8 cellular contexts compared by ENCODE assay signal in the genomic region with DNA sequence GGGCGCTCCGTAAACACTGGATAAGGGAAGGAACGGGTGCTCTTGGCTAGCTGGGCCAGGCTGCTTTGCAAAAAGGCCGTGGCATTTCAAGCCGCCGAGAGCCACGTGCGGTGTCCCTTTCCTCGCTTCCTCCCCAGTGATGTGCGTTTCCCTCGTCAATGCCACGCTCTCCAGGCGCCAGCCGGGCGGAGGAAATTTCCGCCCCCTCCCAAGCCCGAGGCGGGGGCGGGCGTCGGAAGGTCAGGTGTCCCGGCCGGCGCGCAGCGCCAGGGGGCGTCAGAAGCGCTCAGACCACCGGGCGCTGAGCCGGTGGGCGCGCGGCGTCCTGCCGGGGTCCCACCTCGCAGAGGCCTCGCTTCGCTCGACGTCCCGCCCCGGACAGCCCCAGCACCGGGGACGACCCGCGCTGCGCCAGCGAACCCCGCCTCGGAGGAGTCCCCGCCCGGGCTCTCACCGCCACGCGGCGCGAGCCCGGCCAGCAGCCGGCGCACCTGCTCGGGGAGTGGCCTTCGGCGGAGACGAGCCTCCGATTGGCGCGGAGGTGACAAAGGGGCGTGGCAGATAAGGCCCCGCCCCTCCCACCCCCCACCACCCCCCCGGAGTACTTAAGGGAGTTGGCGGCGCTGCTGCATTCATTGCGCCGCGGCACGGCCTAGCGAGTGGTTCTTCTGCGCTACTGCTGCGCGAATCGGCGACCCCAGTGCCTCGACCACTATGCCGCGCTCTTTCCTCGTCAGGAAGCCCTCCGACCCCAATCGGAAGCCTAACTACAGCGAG. TPM values are rescaled to one million over a fixed set of nuclear protein-coding genes. Genes with fewer than 3 reads are reported as not detected.
DNase-seq lines count a peak whose midpoint lies in the region; ATAC-seq, FAIRE-seq and TF ChIP-seq lines count a peak whose summit lies in the region.

Gene SNAI1 (plus strand): TSS at position 635 of the 777 bp plus-strand sequence. CDS start 80 bp downstream, at position 715.

- no peaks in the 10 kb centered on the region for H3K9me3 ChIP-seq in CD8-positive, alpha-beta T cell (ENCODE audit: low read length)
- no peaks in the 10 kb centered on the region for H3K9me3 ChIP-seq in endothelial cell of umbilical vein (replicated peaks; ENCODE audit: control insufficient read depth, insufficient read depth, low read length)

- H3K4me1 Mint-ChIP-seq in CD8-positive, alpha-beta T cell (ENCODE audit: low read depth), result peaks cover 28% of the 10 kb centered on the region

- H3K9me3 Mint-ChIP-seq in CD8-positive, alpha-beta T cell, result no peaks in the 10 kb centered on the region

- intact Hi-C loops in CD8-positive, alpha-beta T cell (cut with DNase I, micrococcal nuclease), result loop anchor here (1.0 to 10.0 kb wide), 5 partner anchors 46 to 528 kb away; partner anchors contain the start of genes RNF114 (in 2 of the 2) and PTPN1 (in 1 of the 2)
- intact Hi-C loops in endothelial cell of umbilical vein (cut with micrococcal nuclease), result loop anchor here (1.0 to 10.0 kb wide), 4 partner anchors 48 to 482 kb away; partner anchors contain the start of gene PEDS1

- peak; percentile 65 to 87 (median 79) for DNase-seq in CD8-positive, alpha-beta T cell
- DNase-seq in HT1080 (ENCODE audit: low read depth), result peak; percentile 65
- peak; percentile 88 for DNase-seq in NOMO-1 treated with DMSO at 0.1 percent for 48 hours (lab: John Stamatoyannopoulos, UW; ENCODE audit: unreplicated experiment)
- peak; percentile 46 for DNase-seq in activated CD8-positive, alpha-beta memory T cell treated with anti-CD3 and anti-CD28 coated beads, Interleukin-2, amount 50 U/mL, for 24 hours (ENCODE audit: extremely low read depth)
- DNase-seq in endothelial cell of umbilical vein (ENCODE audit: low read depth, low spot score), result peak; percentile 84
- DNase-seq in middle frontal gyrus (ENCODE audit: extremely low spot score, low spot score), result peak; percentile 63
- peak; percentile 54 to 69 for DNase-seq in stimulated activated CD8-positive, alpha-beta memory T cell treated with anti-CD3 and anti-CD28 coated beads, Interleukin-2, amount 100 ng/mL, for 1 hour (ENCODE audit: low read depth in 2 of 2)

- TF ChIP-seq POLR2A in endothelial cell of umbilical vein (IDR thresholded peaks at IDR 0.05; ENCODE audit: low read depth, low read length), result peak; percentile 99

- dilution Hi-C loops in endothelial cell of umbilical vein (cut with MboI; ENCODE audit: extremely low pct_ligation_motif_present, low sequenced_read_pairs), result no loop called here

- peaks cover 24% of the 10 kb centered on the region for H3K4me1 ChIP-seq in CD8-positive, alpha-beta T cell (ENCODE audit: insufficient read depth, low read length)
- peaks cover 49% of the 10 kb centered on the region for H3K4me1 ChIP-seq in endothelial cell of umbilical vein (ENCODE audit: control insufficient read depth, extremely low read depth, insufficient read depth, low read length)

- peak within 1 kb of the TSS; percentile 51 for H3K4me3 ChIP-seq in CD8-positive, alpha-beta T cell (ENCODE audit: low read depth, low read length)
- peak within 1 kb of the TSS; percentile 49 to 97 (median 89) for H3K4me3 ChIP-seq in endothelial cell of umbilical vein (replicated peaks in 1 of 3; ENCODE audit: insufficient read depth in 1 of 3, low read depth in 1 of 3, low read length in 3 of 3)

- peak; percentile 55 for TF ChIP-seq CTCF in CD8-positive, alpha-beta T cell (IDR thresholded peaks at IDR 0.05)
- peak; percentile 61 to 68 for TF ChIP-seq CTCF in endothelial cell of umbilical vein (IDR thresholded peaks at IDR 0.05; ENCODE audit: extremely low read depth in 1 of 2, insufficient read depth in 1 of 2, low read depth in 1 of 2, low read length in 2 of 2)

- no TSS peak for BruUV-seq in endothelial cell of umbilical vein (replicated peaks; lab: Mats Ljungman, UMichigan)

- H2AFZ ChIP-seq in endothelial cell of umbilical vein (ENCODE audit: low read depth, low read length), result peak within 1 kb of the TSS; percentile 3

- H3K79me2 ChIP-seq in endothelial cell of umbilical vein (ENCODE audit: control insufficient read depth, insufficient read depth, low read length), result peaks cover 47% of the 10 kb centered on the region

- POLR2A ChIA-PET in CD8-positive, alpha-beta T cell (lab: Charles Lee), result interaction anchor here (0.7 to 2.3 kb wide), 4 partner anchors 9 to 88 kb away, joined by 3 to 6 read pairs (median 3); partner anchors contain the start of gene RNF114
- POLR2A ChIA-PET in endothelial cell of umbilical vein (lab: Charles Lee), result interaction anchor here (0.6 to 5.6 kb wide), 8 partner anchors 39 to 169 kb away, joined by 3 to 34 read pairs (median 6); no protein-coding TSS in a partner anchor

- no peaks in the 10 kb centered on the region for H4K20me1 ChIP-seq in endothelial cell of umbilical vein (replicated peaks; ENCODE audit: control insufficient read depth, extremely low read depth, insufficient read depth, low read length)

- peak; percentile 92 for ATAC-seq in CD8-positive, alpha-beta T cell
- peak; percentile 90 for ATAC-seq in GM19463 (IDR thresholded peaks at IDR 0.05; ENCODE audit: unreplicated experiment)

- no peaks in the 10 kb centered on the region for H3K27me3 Mint-ChIP-seq in CD8-positive, alpha-beta T cell (ENCODE audit: low read depth)

- H3K27ac Mint-ChIP-seq in CD8-positive, alpha-beta T cell, result peak within 1 kb of the TSS; percentile 79

- no peaks in the 10 kb centered on the region for H3K9me1 ChIP-seq in endothelial cell of umbilical vein (replicated peaks; ENCODE audit: control insufficient read depth, extremely low read depth, insufficient read depth, low read length)

- H3K4me3 Mint-ChIP-seq in CD8-positive, alpha-beta T cell, result peak within 1 kb of the TSS; percentile 72

- H3K4me2 ChIP-seq in endothelial cell of umbilical vein (ENCODE audit: insufficient read depth, low read length), result peak within 1 kb of the TSS; percentile 77

- peak within 1 kb of the TSS; percentile 51 for H3K27ac ChIP-seq in CD8-positive, alpha-beta T cell (ENCODE audit: low read depth, low read length)
- peak within 1 kb of the TSS; percentile 87 for H3K27ac ChIP-seq in endothelial cell of umbilical vein (ENCODE audit: insufficient read depth, low read depth, low read length)

- H3K9ac ChIP-seq in endothelial cell of umbilical vein (replicated peaks; ENCODE audit: extremely low read depth, insufficient read depth, low read length), result peak within 1 kb of the TSS; percentile 96

- no peaks in the 10 kb centered on the region for H3K36me3 Mint-ChIP-seq in CD8-positive, alpha-beta T cell

- peak; percentile 84 for FAIRE-seq in endothelial cell of umbilical vein (lab: Jason Lieb, UNC)

- CTCF ChIA-PET in CD8-positive, alpha-beta T cell (lab: Charles Lee), result interaction anchor here (0.9 to 15.6 kb wide), 11 partner anchors 9 to 205 kb away, joined by 3 to 343 read pairs (median 5); no protein-coding TSS in a partner anchor
- CTCF ChIA-PET in endothelial cell of umbilical vein (lab: Charles Lee), result interaction anchor here (1.0 to 23.6 kb wide), 9 partner anchors 10 to 195 kb away, joined by 3 to 1187 read pairs (median 4); no protein-coding TSS in a partner anchor

- H3K36me3 ChIP-seq in CD8-positive, alpha-beta T cell (ENCODE audit: insufficient read depth, low read length), result no peaks in the 10 kb centered on the region
- H3K36me3 ChIP-seq in endothelial cell of umbilical vein (ENCODE audit: control insufficient read depth in 2 of 2, extremely low read depth in 1 of 2, insufficient read depth in 2 of 2, low read length in 2 of 2), result peaks cover 3 to 4% of the 10 kb centered on the region in 2 experiments

- no peaks in the 10 kb centered on the region for H3K27me3 ChIP-seq in CD8-positive, alpha-beta T cell (ENCODE audit: insufficient read depth, low read length)
- H3K27me3 ChIP-seq in endothelial cell of umbilical vein (ENCODE audit: control insufficient read depth in 2 of 2, insufficient read depth in 2 of 2, low read length in 2 of 2), result no peaks in the 10 kb centered on the region

TF ChIP-seq in endothelial cell of umbilical vein, 7 proteins besides CTCF, POLR2A, EP300 and RAD21:
- TF ChIP-seq JUN (IDR thresholded peaks at IDR 0.05; ENCODE audit: borderline replicate concordance, insufficient read depth, insufficient read length, low read depth), result no peak
- no peak for TF ChIP-seq FOS (IDR thresholded peaks at IDR 0.05; ENCODE audit: borderline replicate concordance, insufficient read depth, low read length)
- TF ChIP-seq MAX (IDR thresholded peaks at IDR 0.05; ENCODE audit: insufficient read depth, insufficient read length), result peak; percentile 76
- TF ChIP-seq GATA2 (IDR thresholded peaks at IDR 0.05; ENCODE audit: insufficient read depth, insufficient read length, low read depth, low read length), result no peak
- no peak for TF ChIP-seq EZH2 (IDR thresholded peaks at IDR 0.05; ENCODE audit: borderline replicate concordance, low read depth, low read length, severe bottlenecking)
- TF ChIP-seq MYC (IDR thresholded peaks at IDR 0.05; ENCODE audit: low read depth, low read length), result no peak
- peak; percentile 99 for TF ChIP-seq POLR2AphosphoS5 (IDR thresholded peaks at IDR 0.05; ENCODE audit: insufficient read depth, low read depth, low read length)

RNA-seq across cellular contexts. Expression of gene SNAI1, which starts in this region (rescaled TPM):
- total RNA-seq in CD8-positive, alpha-beta T cell, result 1 to 10 TPM; 3.0 to 3.1 TPM
- 2.1 and 3.2 TPM in 2 replicates for total RNA-seq in HT1080 (2014; rRNA removed; shearing (Covaris generic))
- polyA plus RNA-seq in HT1080 (2015; cell fraction: cytosol; rRNA removed), result 7.0 and 8.3 TPM in 2 replicates
- polyA plus RNA-seq in HT1080 (2015; cell fraction: nucleus; rRNA removed), result 5.7 and 7.6 TPM in 2 replicates
- 13.4 and 14.5 TPM in 2 replicates for total RNA-seq in endothelial cell of umbilical vein
- polyA plus RNA-seq in endothelial cell of umbilical vein, result 10.8 and 11.5 TPM in 2 replicates
- polyA plus RNA-seq in endothelial cell of umbilical vein (2011; cell fraction: cytosol; rRNA removed), result 7.7 and 9.9 TPM in 2 replicates
- polyA plus RNA-seq in endothelial cell of umbilical vein (2011; cell fraction: nucleus; rRNA removed), result 12.2 and 20.4 TPM in 2 replicates
- 18.2 and 24.7 TPM in 2 replicates for polyA plus RNA-seq in endothelial cell of umbilical vein (2012)
- 3.4 and 6.5 TPM in 2 replicates for polyA minus RNA-seq in endothelial cell of umbilical vein
- 7.0 TPM for polyA minus RNA-seq in endothelial cell of umbilical vein (2011; cell fraction: cytosol; rRNA and poly(A)+ RNA removed)
- polyA minus RNA-seq in endothelial cell of umbilical vein (2011; cell fraction: nucleus; rRNA and poly(A)+ RNA removed), result 8.3 and 18.7 TPM in 2 replicates

Comparison
In these comparisons a context has a peak if more than half of its experiments do, and no peak if none do; other contexts are left out.
1. Peak in every context shown above with its lines: DNase-seq, ATAC-seq, H3K4me3 ChIP-seq and H3K27ac ChIP-seq.